In the genomic region with DNA sequence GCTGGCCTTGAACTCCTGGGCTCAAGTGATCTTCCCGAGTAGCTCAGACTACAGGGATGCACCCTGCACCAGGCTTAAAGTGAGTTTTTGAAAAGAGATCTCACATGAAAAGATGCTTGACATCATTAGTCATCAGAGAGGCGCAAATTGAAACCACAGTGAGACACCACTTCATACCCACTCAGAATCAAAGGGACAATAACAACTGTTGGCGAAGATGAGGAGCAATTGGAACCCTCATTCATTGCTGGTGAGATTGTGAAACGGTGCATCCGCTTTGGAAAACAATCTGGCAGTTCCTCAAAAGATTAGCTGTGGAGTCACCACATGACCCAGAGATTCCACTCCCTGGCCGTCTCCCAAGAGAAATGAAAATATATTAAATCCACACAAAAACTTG, we compare ENCODE assay signal across 9 cellular contexts.
A peak's percentile ranks its signal among the peaks of the same experiment; 100 is the strongest.
DNase-seq lines count a peak whose midpoint lies in the region; ATAC-seq and TF ChIP-seq lines count a peak whose summit lies in the region.
"Had no signal": no experiment of that assay in that cellular context is flagged by ENCODE, and none has a peak within 500 bp of the region (broad histone marks: within the 10 kb centered on the region; RNA-seq: fewer than 3 reads in every experiment).

No MANE protein-coding gene starts in this region.

- H3K4me3 Mint-ChIP-seq in stimulated activated effector memory CD8-positive, alpha-beta T cell treated with anti-CD3 and anti-CD28 coated beads, Interleukin-12 subunit alpha, Interleukin-12 subunit beta, amount 100 ng/mL, for 72 hours = peak overlapping the region; percentile 2

- H3K27ac Mint-ChIP-seq in activated naive CD4-positive, alpha-beta T cell treated with anti-CD3 and anti-CD28 coated beads, Interleukin-2, amount 50 U/mL, for 72 hours = no peak overlapping the region
- H3K27ac Mint-ChIP-seq in stimulated activated effector memory CD8-positive, alpha-beta T cell treated with anti-CD3 and anti-CD28 coated beads, Interleukin-12 subunit alpha, Interleukin-12 subunit beta, amount 100 ng/mL, for 72 hours = peak overlapping the region; percentile 2

- H3K4me1 Mint-ChIP-seq in stimulated activated effector memory CD8-positive, alpha-beta T cell treated with anti-CD3 and anti-CD28 coated beads, Interleukin-12 subunit alpha, Interleukin-12 subunit beta, amount 100 ng/mL, for 72 hours = peaks cover 20% of the 10 kb centered on the region

- TF ChIP-seq CTCF in fibroblast of mammary gland (conservative IDR thresholded peaks at IDR 0.05; ENCODE audit: control insufficient read depth, insufficient read depth, low read depth, low read length) = no peak

- no peaks in the 10 kb centered on the region for H3K36me3 Mint-ChIP-seq in activated naive CD4-positive, alpha-beta T cell treated with anti-CD3 and anti-CD28 coated beads, Interleukin-2, amount 50 U/mL, for 72 hours
- H3K36me3 Mint-ChIP-seq in stimulated activated effector memory CD8-positive, alpha-beta T cell treated with anti-CD3 and anti-CD28 coated beads, Interleukin-12 subunit alpha, Interleukin-12 subunit beta, amount 100 ng/mL, for 72 hours = no peaks in the 10 kb centered on the region

- peak; percentile 64 to 68 for ATAC-seq in activated naive CD4-positive, alpha-beta T cell treated with anti-CD3 and anti-CD28 coated beads, Interleukin-2, amount 50 U/mL, for 72 hours
- ATAC-seq in stimulated activated effector memory CD8-positive, alpha-beta T cell treated with anti-CD3 and anti-CD28 coated beads, Interleukin-12 subunit alpha, Interleukin-12 subunit beta, amount 100 ng/mL, for 72 hours = peak; percentile 68

- H3K9me3 Mint-ChIP-seq in activated naive CD4-positive, alpha-beta T cell treated with anti-CD3 and anti-CD28 coated beads, Interleukin-2, amount 50 U/mL, for 72 hours = no peaks in the 10 kb centered on the region
- H3K9me3 Mint-ChIP-seq in stimulated activated effector memory CD8-positive, alpha-beta T cell treated with anti-CD3 and anti-CD28 coated beads, Interleukin-12 subunit alpha, Interleukin-12 subunit beta, amount 100 ng/mL, for 72 hours = no peaks in the 10 kb centered on the region

- DNase-seq in activated naive CD4-positive, alpha-beta T cell treated with anti-CD3 and anti-CD28 coated beads, Interleukin-2, amount 50 U/mL, for 72 hours (ENCODE audit: low spot score in 2 of 2) = no peak
- no peak for DNase-seq in activated naive CD4-positive, alpha-beta T cell (lab: John Stamatoyannopoulos, UW)
- DNase-seq in NCI-H510A (lab: John Stamatoyannopoulos, UW) (peak; percentile 46), fibroblast of mammary gland (ENCODE audit: low read depth) (peak; percentile 70), pons (ENCODE audit: low spot score) (no peak), SIG-M5 treated with dmso at 0.1 percent for 504 hours (lab: John Stamatoyannopoulos, UW; ENCODE audit: unreplicated experiment) (no peak)
- no peak for DNase-seq in stimulated activated effector memory CD8-positive, alpha-beta T cell treated with anti-CD3 and anti-CD28 coated beads, Interleukin-12 subunit alpha, Interleukin-12 subunit beta, amount 100 ng/mL, for 72 hours (ENCODE audit: low spot score in 2 of 2)
- DNase-seq in activated T-cell treated with anti-CD3 and anti-CD28 coated beads, Interleukin-2, amount 50 U/mL, for 1 hour = no peak

- H3K4me3 ChIP-seq in fibroblast of mammary gland (ENCODE audit: control insufficient read depth, low read depth, low read length) = no peak overlapping the region
- H3K4me3 ChIP-seq: prostate gland had no signal

Comparison
In these comparisons a context has a peak if more than half of its experiments do, and no peak if none do; other contexts are left out.
1. DNase-seq: peak in NCI-H510A (single experiment) and fibroblast of mammary gland (single experiment); none in activated naive CD4-positive, alpha-beta T cell treated with anti-CD3 and anti-CD28 coated beads, Interleukin-2, amount 50 U/mL, for 72 hours (0 of 2), activated naive CD4-positive, alpha-beta T cell (0 of 4), stimulated activated effector memory CD8-positive, alpha-beta T cell treated with anti-CD3 and anti-CD28 coated beads, Interleukin-12 subunit alpha, Interleukin-12 subunit beta, amount 100 ng/mL, for 72 hours (0 of 2), pons (single experiment), SIG-M5 treated with dmso at 0.1 percent for 504 hours (single experiment) and activated T-cell treated with anti-CD3 and anti-CD28 coated beads, Interleukin-2, amount 50 U/mL, for 1 hour (single experiment).